In genomic region chr4:17491196-17491595, GRCh38 we compare ENCODE assay signal across 30 cellular contexts. TPM values are rescaled to one million over a fixed set of nuclear protein-coding genes. Genes with fewer than 3 reads are reported as not detected.
"Had no signal": no experiment of that assay in that cellular context is flagged by ENCODE, and none has a peak within 500 bp of the region (broad histone marks: within the 10 kb centered on the region; RNA-seq: fewer than 3 reads in every experiment).

No MANE protein-coding gene starts in this region.

- DNase-seq: activated CD4-positive, alpha-beta T cell treated with anti-CD3 and anti-CD28 coated beads for 4 hours; activated CD4-positive, alpha-beta T cell treated with anti-CD3 and anti-CD28 coated beads, Interleukin-2, amount 50 U/mL, for 4 hours; activated CD8-positive, alpha-beta memory T cell treated with anti-CD3 and anti-CD28 coated beads for 24 hours; activated gamma-delta T cell; activated naive CD4-positive, alpha-beta T cell treated with anti-CD3 and anti-CD28 coated beads, Interleukin-2, amount 10 ng/mL, durations not matched to agents 7 days and 5 days; activated naive CD8-positive, alpha-beta T cell treated with anti-CD3 and anti-CD28 coated beads, Interleukin-2, amount 10 ng/mL, durations not matched to agents 7 days and 5 days; activated T-cell treated with anti-CD3 and anti-CD28 coated beads, Interleukin-2, amount 50 U/mL, for 1 hour; cortex of kidney; esophagus squamous epithelium; foreskin melanocyte; heart right ventricle; left lung; right cardiac atrium; stimulated activated CD4-positive, alpha-beta T cell treated with anti-CD3 and anti-CD28 coated beads, Interleukin-2, amount 100 ng/mL, for 48 hours; stimulated activated naive CD8-positive, alpha-beta T cell treated with anti-CD3 and anti-CD28 coated beads, Interleukin-15, Interleukin-2, amounts not matched to agents 100 U/mL and 50 U/mL, for 24 hours; upper lobe of right lung had no signal

- H3K9me3 Mint-ChIP-seq: activated naive CD4-positive, alpha-beta T cell treated with anti-CD3 and anti-CD28 coated beads, Interleukin-2, amount 10 ng/mL, durations not matched to agents 7 days and 5 days; activated naive CD8-positive, alpha-beta T cell treated with anti-CD3 and anti-CD28 coated beads, Interleukin-2, amount 10 ng/mL, durations not matched to agents 7 days and 5 days; nephron had no signal

- H3K27ac Mint-ChIP-seq: activated naive CD4-positive, alpha-beta T cell treated with anti-CD3 and anti-CD28 coated beads, Interleukin-2, amount 10 ng/mL, durations not matched to agents 7 days and 5 days; activated naive CD8-positive, alpha-beta T cell treated with anti-CD3 and anti-CD28 coated beads, Interleukin-2, amount 10 ng/mL, durations not matched to agents 7 days and 5 days had no signal

- H3K4me1 ChIP-seq: ascending aorta, esophagus squamous epithelium, upper lobe of right lung had no signal

- H3K4me3 ChIP-seq: ascending aorta, cardiac muscle cell, esophagus squamous epithelium, heart right ventricle, left lung, lung, mucosa of descending colon, thoracic aorta, upper lobe of right lung had no signal

- ATAC-seq: right cardiac atrium; stimulated activated naive CD8-positive, alpha-beta T cell treated with anti-CD3 and anti-CD28 coated beads, Interleukin-15, Interleukin-2, amounts not matched to agents 100 U/mL and 50 U/mL, for 24 hours had no signal

- H3K4me3 Mint-ChIP-seq: activated naive CD4-positive, alpha-beta T cell treated with anti-CD3 and anti-CD28 coated beads, Interleukin-2, amount 10 ng/mL, durations not matched to agents 7 days and 5 days; activated naive CD8-positive, alpha-beta T cell treated with anti-CD3 and anti-CD28 coated beads, Interleukin-2, amount 10 ng/mL, durations not matched to agents 7 days and 5 days; brain; nephron had no signal

- H3K27me3 Mint-ChIP-seq: activated naive CD4-positive, alpha-beta T cell treated with anti-CD3 and anti-CD28 coated beads, Interleukin-2, amount 10 ng/mL, durations not matched to agents 7 days and 5 days; activated naive CD8-positive, alpha-beta T cell treated with anti-CD3 and anti-CD28 coated beads, Interleukin-2, amount 10 ng/mL, durations not matched to agents 7 days and 5 days; brain had no signal

- H3K9me3 ChIP-seq: ascending aorta, esophagus squamous epithelium, heart right ventricle, left lung, mucosa of descending colon, thoracic aorta, upper lobe of right lung had no signal

- H3K27ac ChIP-seq: ascending aorta, epithelial cell of prostate, esophagus squamous epithelium, heart right ventricle, left lung, thoracic aorta, upper lobe of right lung had no signal

- H3K27me3 ChIP-seq: ascending aorta, cardiac muscle cell, esophagus squamous epithelium, heart right ventricle, left lung, upper lobe of right lung had no signal

RNA-seq across cellular contexts. Expression of gene CLRN2, which starts 23.8 kb away (rescaled TPM):
- total RNA-seq: activated naive CD8-positive, alpha-beta T cell treated with anti-CD3 and anti-CD28 coated beads, Interleukin-2, amount 10 ng/mL, durations not matched to agents 7 days and 5 days; ascending aorta; cardiac muscle cell; chondrocyte; esophagus squamous epithelium; glomerular endothelial cell; heart right ventricle; left lung; lung; mesenteric fat pad; mucosa of descending colon; osteoblast; right cardiac atrium; skeletal muscle tissue; T-helper 2 cell treated with Interferon-gamma antibody and Interleukin-4, amounts not matched to agents 100 ng/mL and 5 ng/mL, for 36 hours; thoracic aorta; upper lobe of right lung had no signal
- polyA plus RNA-seq: cardiac muscle cell, heart right ventricle, lung, right cardiac atrium had no signal
